Comparison of ENCODE assay signal across 21 cellular contexts in genomic region chr1:181079920-181080319, GRCh38. TPM values are rescaled to one million over a fixed set of nuclear protein-coding genes. Genes with fewer than 3 reads are reported as not detected.
"Had no signal": no experiment of that assay in that cellular context is flagged by ENCODE, and none has a peak within 500 bp of the region (broad histone marks: within the 10 kb centered on the region; RNA-seq: fewer than 3 reads in every experiment).

No MANE protein-coding gene starts in this region.

- H3K27ac ChIP-seq: body of pancreas, cardiac muscle cell, esophagus muscularis mucosa, left ventricle myocardium inferior, parathyroid adenoma, tibial artery had no signal

- H3K4me1 Mint-ChIP-seq: nephron had no signal

- H3K27me3 ChIP-seq: body of pancreas, cardiac muscle cell, esophagus muscularis mucosa had no signal

- H3K27me3 Mint-ChIP-seq: activated naive CD4-positive, alpha-beta T cell treated with anti-CD3 and anti-CD28 coated beads, Interleukin-2, amount 50 U/mL, for 24 hours had no signal

- H3K4me3 ChIP-seq: body of pancreas, cardiac muscle cell, esophagus muscularis mucosa, left ventricle myocardium inferior, tibial artery had no signal

- H3K4me1 ChIP-seq: body of pancreas, parathyroid adenoma had no signal

- H3K9ac ChIP-seq: parathyroid adenoma had no signal

- H3K36me3 Mint-ChIP-seq: activated CD4-positive, alpha-beta memory T cell treated with anti-CD3 and anti-CD28 coated beads for 36 hours; activated naive CD4-positive, alpha-beta T cell treated with anti-CD3 and anti-CD28 coated beads, Interleukin-2, amount 50 U/mL, for 24 hours; T-cell had no signal

- H2AFZ ChIP-seq: parathyroid adenoma had no signal

- H3K4me3 Mint-ChIP-seq: activated B cell treated with CpG ODN at 0.5 μM for 24 hours; activated CD4-positive, alpha-beta memory T cell treated with anti-CD3 and anti-CD28 coated beads for 36 hours; activated naive CD4-positive, alpha-beta T cell treated with anti-CD3 and anti-CD28 coated beads, Interleukin-2, amount 50 U/mL, for 24 hours; nephron; stimulated activated naive CD8-positive, alpha-beta T cell treated with anti-CD3 and anti-CD28 coated beads, Interleukin-15, amount 100 ng/mL, for 72 hours; T-cell had no signal

- H3K9me3 Mint-ChIP-seq: activated B cell treated with CpG ODN at 0.5 μM for 24 hours; activated CD4-positive, alpha-beta memory T cell treated with anti-CD3 and anti-CD28 coated beads for 36 hours; nephron; T-cell had no signal

- H3K79me2 ChIP-seq: parathyroid adenoma had no signal

- H3K27ac Mint-ChIP-seq: activated B cell treated with CpG ODN at 0.5 μM for 24 hours; activated CD4-positive, alpha-beta memory T cell treated with anti-CD3 and anti-CD28 coated beads for 36 hours; activated naive CD4-positive, alpha-beta T cell treated with anti-CD3 and anti-CD28 coated beads, Interleukin-2, amount 50 U/mL, for 24 hours; nephron; stimulated activated naive CD8-positive, alpha-beta T cell treated with anti-CD3 and anti-CD28 coated beads, Interleukin-15, amount 100 ng/mL, for 72 hours; T-cell had no signal

- H3K36me3 ChIP-seq: cardiac muscle cell, esophagus muscularis mucosa, left ventricle myocardium inferior, tibial artery had no signal

- DNase-seq: activated B cell treated with CpG ODN at 0.5 μM for 24 hours; activated CD4-positive, alpha-beta memory T cell treated with anti-CD3 and anti-CD28 coated beads for 36 hours; activated CD4-positive, alpha-beta T cell treated with anti-CD3 and anti-CD28 coated beads for 4 hours; activated gamma-delta T cell treated with Interleukin-2 at 50 U/mL for 16 hours; anterior cingulate cortex; body of pancreas; effector CD4-positive, alpha-beta T cell; hippocampal formation; left ventricle myocardium inferior; right cardiac atrium; stimulated activated CD4-positive, alpha-beta T cell treated with anti-CD3 and anti-CD28 coated beads, Interleukin-12 subunit alpha, Interleukin-12 subunit beta, amount 100 ng/mL, for 4 hours; stimulated activated CD4-positive, alpha-beta T cell treated with anti-CD3 and anti-CD28 coated beads, Interleukin-4, amount 100 ng/mL, for 4 hours; stimulated activated naive CD8-positive, alpha-beta T cell treated with anti-CD3 and anti-CD28 coated beads, Interleukin-15, amount 100 ng/mL, for 72 hours; T-cell; T1000; tibial artery had no signal

- ATAC-seq: body of pancreas; right cardiac atrium; stimulated activated naive CD8-positive, alpha-beta T cell treated with anti-CD3 and anti-CD28 coated beads, Interleukin-15, amount 100 ng/mL, for 72 hours; T-cell had no signal

- H3K9me3 ChIP-seq: body of pancreas, esophagus muscularis mucosa, left ventricle myocardium inferior, tibial artery had no signal

RNA-seq across cellular contexts. Expression of gene MR1, which starts 46.1 kb away (rescaled TPM):
- polyA plus RNA-seq: cardiac muscle cell had no signal
